Comparison of ENCODE assay signal across 1 cellular context in genomic region chr10:124530215-124530665, GRCh38.
TF ChIP-seq lines count a peak whose summit lies in the region.

No MANE protein-coding gene starts in this region.

TF ChIP-seq in SK-N-SH, 30 proteins besides CTCF, POLR2A, EP300 and RAD21 (continued from another document):
- no peak for TF ChIP-seq GATA2 (CRISPR knock-in tag; IDR thresholded peaks at IDR 0.05)
- no peak for TF ChIP-seq YY1 (IDR thresholded peaks at IDR 0.05; ENCODE audit: low read depth)
- no peak for TF ChIP-seq FOSL2 (IDR thresholded peaks at IDR 0.05; ENCODE audit: borderline replicate concordance, low read depth)
- TF ChIP-seq TCF12 (IDR thresholded peaks at IDR 0.05): no peak
- TF ChIP-seq RCOR1 (IDR thresholded peaks at IDR 0.05; ENCODE audit: low read length): 0 out of 2 replicates have a peak, but pooled peaks have one; percentile 21
- no peak for TF ChIP-seq USF1 (IDR thresholded peaks at IDR 0.05; ENCODE audit: borderline replicate concordance, low read depth)
- TF ChIP-seq NRF1 (IDR thresholded peaks at IDR 0.05; ENCODE audit: low read depth, low read length): no peak
